ENCODE assay signal across 17 cellular contexts in the genomic region with DNA sequence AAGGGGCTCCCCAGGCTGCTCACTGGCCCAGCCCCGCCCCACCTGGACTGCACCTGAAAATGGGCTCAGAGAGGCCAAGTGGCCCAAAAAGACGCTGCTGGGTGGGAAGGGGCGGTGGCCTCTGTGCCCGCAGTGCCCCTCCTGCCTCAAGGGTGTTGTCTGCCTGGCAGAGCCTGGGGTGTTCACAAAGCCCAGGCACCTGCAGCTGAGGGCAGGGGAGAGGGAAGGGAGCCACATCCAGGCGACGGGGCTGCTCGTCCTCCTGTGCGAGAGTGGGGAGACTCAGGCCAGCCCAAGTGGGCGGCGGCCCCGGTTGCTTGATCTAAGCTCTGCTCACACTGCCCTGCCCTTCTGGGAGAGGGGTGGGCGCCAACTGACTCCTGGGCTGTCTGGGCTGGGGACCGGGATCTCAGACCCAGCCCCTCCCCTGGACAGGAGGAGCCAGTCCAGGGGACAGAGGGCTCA. TPM values are rescaled to one million over a fixed set of nuclear protein-coding genes. Genes with fewer than 3 reads are reported as not detected.
DNase-seq lines count a peak whose midpoint lies in the region; ATAC-seq and TF ChIP-seq lines count a peak whose summit lies in the region.
"Had no signal": no experiment of that assay in that cellular context is flagged by ENCODE, and none has a peak within 500 bp of the region (broad histone marks: within the 10 kb centered on the region; RNA-seq: fewer than 3 reads in every experiment).

No MANE protein-coding gene starts in this region.

- H3K36me3 ChIP-seq in BLaER1 (no peaks in the 10 kb centered on the region), WERI-Rb-1 (no peaks in the 10 kb centered on the region), lower lobe of right lung (no peaks in the 10 kb centered on the region)

- H3K9ac ChIP-seq in BLaER1, result no peak overlapping the region

- no peaks in the 10 kb centered on the region for H3K9me3 ChIP-seq in BLaER1
- H3K9me3 ChIP-seq in WERI-Rb-1 (ENCODE audit: severe bottlenecking), result no peaks in the 10 kb centered on the region
- H3K9me3 ChIP-seq in lower lobe of right lung, result no peaks in the 10 kb centered on the region

- H3K27me3 ChIP-seq in BLaER1, result no peaks in the 10 kb centered on the region
- no peaks in the 10 kb centered on the region for H3K27me3 ChIP-seq in WERI-Rb-1 (ENCODE audit: insufficient read depth, low read depth, severe bottlenecking)
- H3K27me3 ChIP-seq in lower lobe of right lung (ENCODE audit: low read depth), result no peaks in the 10 kb centered on the region

- no peaks in the 10 kb centered on the region for H3K36me3 Mint-ChIP-seq in effector memory CD8-positive, alpha-beta T cell (ENCODE audit: insufficient read depth)
- H3K36me3 Mint-ChIP-seq: CD4-positive, CD25-positive, alpha-beta regulatory T cell had no signal

- intact Hi-C loops in lower lobe of right lung (cut with DNase I), result no loop called here

- H3K4me1 ChIP-seq in BLaER1, result peaks cover 41% of the 10 kb centered on the region
- H3K4me1 ChIP-seq in lower lobe of right lung, result peaks cover 8% of the 10 kb centered on the region

- TF ChIP-seq CTCF in WERI-Rb-1 (IDR thresholded peaks at IDR 0.05; ENCODE audit: low read depth, low read length) (no peak), lower lobe of right lung (IDR thresholded peaks at IDR 0.05) (no peak)

- peak overlapping the region; percentile 42 for H3K4me2 ChIP-seq in BLaER1

- DNase-seq in WERI-Rb-1 (peak; percentile 56), lower lobe of right lung (no peak), EL (no peak)
- DNase-seq in effector memory CD8-positive, alpha-beta T cell, result no peak
- DNase-seq: CD4-positive, CD25-positive, alpha-beta regulatory T cell; KBM-7; NCI-H1048; NCI-H2107; NCI-H226; NCI-H526; NK-92 treated with Interleukin-12 subunit alpha and Interleukin-12 subunit beta, amount 100 ng/mL, for 24 hours; OCI-M1 had no signal

- no peak overlapping the region for H3K4me3 Mint-ChIP-seq in effector memory CD8-positive, alpha-beta T cell
- H3K4me3 Mint-ChIP-seq: CD4-positive, CD25-positive, alpha-beta regulatory T cell had no signal

- no peak overlapping the region for H3K27ac Mint-ChIP-seq in effector memory CD8-positive, alpha-beta T cell
- H3K27ac Mint-ChIP-seq: CD4-positive, CD25-positive, alpha-beta regulatory T cell had no signal

- peak; percentile 1 for ATAC-seq in lower lobe of right lung
- ATAC-seq in effector memory CD8-positive, alpha-beta T cell (replicated peaks), result no peak
- ATAC-seq in GM21717 (IDR thresholded peaks at IDR 0.05; ENCODE audit: unreplicated experiment), result no peak
- ATAC-seq: GM12878 had no signal

- H3K9me3 Mint-ChIP-seq in effector memory CD8-positive, alpha-beta T cell, result no peaks in the 10 kb centered on the region
- H3K9me3 Mint-ChIP-seq: CD4-positive, CD25-positive, alpha-beta regulatory T cell had no signal

- H4K20me1 ChIP-seq in BLaER1, result no peaks in the 10 kb centered on the region

- peaks cover 0 to 3% of the 10 kb centered on the region in 2 donors for H3K4me1 Mint-ChIP-seq in effector memory CD8-positive, alpha-beta T cell (ENCODE audit: low read depth in 2 of 2)

- H3K27me3 Mint-ChIP-seq in effector memory CD8-positive, alpha-beta T cell, result peaks cover 6 to 15% of the 10 kb centered on the region in 2 donors

- H3K4me3 ChIP-seq in BLaER1 (no peak overlapping the region), WERI-Rb-1 (ENCODE audit: low read depth, low read length) (no peak overlapping the region), lower lobe of right lung (no peak overlapping the region)
- H3K4me3 ChIP-seq: GM12878 had no signal

- no peak overlapping the region for H3K27ac ChIP-seq in BLaER1
- no peak overlapping the region for H3K27ac ChIP-seq in WERI-Rb-1
- no peak overlapping the region for H3K27ac ChIP-seq in lower lobe of right lung

RNA-seq across cellular contexts. Expression of gene MSLN, which starts 1.5 kb away (rescaled TPM):
- total RNA-seq in lower lobe of right lung, result 42.6 TPM
- total RNA-seq: A673; CD4-positive, CD25-positive, alpha-beta regulatory T cell; GM12878; SK-MEL-5 had no signal

RNA-seq across cellular contexts. Expression of gene CIAO3, which starts 21.3 kb away (rescaled TPM):
- total RNA-seq in lower lobe of right lung, result 24.3 TPM

RNA-seq across cellular contexts. Expression of gene RPUSD1, which starts 26.1 kb away (rescaled TPM):
- total RNA-seq in lower lobe of right lung, result 16.3 TPM

RNA-seq across cellular contexts. Expression of gene CHTF18, which starts 26.3 kb away (rescaled TPM):
- 11.3 TPM for total RNA-seq in lower lobe of right lung

RNA-seq across cellular contexts. Expression of gene HAGHL, which starts 35.2 kb away (rescaled TPM):
- 15.6 TPM for total RNA-seq in lower lobe of right lung

Comparison
In these comparisons a context has a peak if more than half of its experiments do, and no peak if none do; other contexts are left out.
1. ATAC-seq: peak in lower lobe of right lung (2 of 2); none in effector memory CD8-positive, alpha-beta T cell (single experiment) and GM21717 (single experiment).